In genomic region chr1:184953600-184954219, GRCh38 we compare ENCODE assay signal across 12 cellular contexts. TPM values are rescaled to one million over a fixed set of nuclear protein-coding genes. Genes with fewer than 3 reads are reported as not detected.
DNase-seq lines count a peak whose midpoint lies in the region; ATAC-seq and TF ChIP-seq lines count a peak whose summit lies in the region.
"Had no signal": no experiment of that assay in that cellular context is flagged by ENCODE, and none has a peak within 500 bp of the region (broad histone marks: within the 10 kb centered on the region; RNA-seq: fewer than 3 reads in every experiment).

No MANE protein-coding gene starts in this region.

- H3K9me3 ChIP-seq in SJSA1 (replicated peaks) (no peaks in the 10 kb centered on the region), smooth muscle cell (replicated peaks; ENCODE audit: low read depth) (no peaks in the 10 kb centered on the region)
- H3K9me3 ChIP-seq: A549, testis had no signal

- no peak for TF ChIP-seq CTCF in epithelial cell of proximal tubule (conservative IDR thresholded peaks at IDR 0.05; ENCODE audit: low read depth, low read length)
- TF ChIP-seq CTCF in smooth muscle cell (IDR thresholded peaks at IDR 0.05; ENCODE audit: borderline replicate concordance, insufficient read depth, poor library complexity, severe bottlenecking) = no peak

- no peaks in the 10 kb centered on the region for H3K27me3 ChIP-seq in SJSA1 (replicated peaks)
- H3K27me3 ChIP-seq in smooth muscle cell (ENCODE audit: low read depth) = no peaks in the 10 kb centered on the region
- H3K27me3 ChIP-seq: testis had no signal

- 24% methylated on average over 6 of the region's 6 CpGs for WGBS in smooth muscle cell (ENCODE audit: low lambda C conversion rate)

- intact Hi-C loops in activated CD4-positive, alpha-beta T cell treated with anti-CD3 and anti-CD28 coated beads, Interleukin-2, amount 10 ng/mL, durations not matched to agents 24 days and 14 days (cut with micrococcal nuclease) = loop anchor here (1.0 kb wide), 3 partner anchors 20 to 86 kb away; no protein-coding TSS in a partner anchor

- H3K27me3 Mint-ChIP-seq in activated CD4-positive, alpha-beta T cell treated with anti-CD3 and anti-CD28 coated beads, Interleukin-2, amount 10 ng/mL, durations not matched to agents 24 days and 14 days = no peaks in the 10 kb centered on the region

- no peaks in the 10 kb centered on the region for H3K9me3 Mint-ChIP-seq in activated CD4-positive, alpha-beta T cell treated with anti-CD3 and anti-CD28 coated beads, Interleukin-2, amount 10 ng/mL, durations not matched to agents 24 days and 14 days

- H3K4me3 ChIP-seq in SJSA1 = no peak overlapping the region
- H3K4me3 ChIP-seq in epithelial cell of proximal tubule (ENCODE audit: low read depth, low read length) = peak overlapping the region; percentile 5
- peak overlapping the region; percentile 2 for H3K4me3 ChIP-seq in smooth muscle cell
- H3K4me3 ChIP-seq: A549, testis had no signal

- peak overlapping the region; percentile 69 for H3K27ac Mint-ChIP-seq in activated CD4-positive, alpha-beta T cell treated with anti-CD3 and anti-CD28 coated beads, Interleukin-2, amount 10 ng/mL, durations not matched to agents 24 days and 14 days

- peaks cover 16% of the 10 kb centered on the region for H3K4me1 Mint-ChIP-seq in activated CD4-positive, alpha-beta T cell treated with anti-CD3 and anti-CD28 coated beads, Interleukin-2, amount 10 ng/mL, durations not matched to agents 24 days and 14 days

- no peak for ATAC-seq in GM19467 (IDR thresholded peaks at IDR 0.05; ENCODE audit: unreplicated experiment)

- H3K27ac ChIP-seq in SJSA1 (peak overlapping the region; percentile 35), smooth muscle cell (ENCODE audit: low read depth) (peak overlapping the region; percentile 94)
- H3K27ac ChIP-seq: A549 had no signal

- DNase-seq in activated CD4-positive, alpha-beta T cell treated with anti-CD3 and anti-CD28 coated beads, Interleukin-2, amount 10 ng/mL, durations not matched to agents 24 days and 14 days = no peak
- DNase-seq in activated CD4-positive, alpha-beta T cell treated with anti-CD3 and anti-CD28 coated beads for 4 hours = no peak
- DNase-seq in SJSA1 (ENCODE audit: low read depth in 1 of 2, low spot score in 2 of 2) = peak in 1 of 2 experiments; percentile 21
- DNase-seq in epithelial cell of proximal tubule (ENCODE audit: low read depth) = peak; percentile 92
- no peak for DNase-seq in smooth muscle cell (lab: John Stamatoyannopoulos, UW; ENCODE audit: unreplicated experiment)
- DNase-seq in NCI-H1436 (lab: John Stamatoyannopoulos, UW) = no peak
- DNase-seq in iPS-NIHi11 (ENCODE audit: low spot score) = no peak
- DNase-seq: activated CD8-positive, alpha-beta memory T cell treated with anti-CD3 and anti-CD28 coated beads, Interleukin-2, amount 50 U/mL, for 4 hours; NCI-H1930 had no signal

- H3K4me1 ChIP-seq in SJSA1 (replicated peaks) (peaks cover 23% of the 10 kb centered on the region), smooth muscle cell (ENCODE audit: low read depth) (peaks cover 11% of the 10 kb centered on the region)
- H3K4me1 ChIP-seq: A549 had no signal

- H3K36me3 ChIP-seq in SJSA1 = no peaks in the 10 kb centered on the region
- no peaks in the 10 kb centered on the region for H3K36me3 ChIP-seq in smooth muscle cell (ENCODE audit: low read depth)

- peak overlapping the region; percentile 69 for H3K4me2 ChIP-seq in smooth muscle cell
- H3K4me2 ChIP-seq: A549 had no signal

- no peaks in the 10 kb centered on the region for H3K79me2 ChIP-seq in smooth muscle cell (ENCODE audit: low read depth)

- peaks cover 12% of the 10 kb centered on the region for H3F3A ChIP-seq in smooth muscle cell (ENCODE audit: low read depth)

- peak overlapping the region; percentile 52 for H3K4me3 Mint-ChIP-seq in activated CD4-positive, alpha-beta T cell treated with anti-CD3 and anti-CD28 coated beads, Interleukin-2, amount 10 ng/mL, durations not matched to agents 24 days and 14 days

- H3K9ac ChIP-seq in smooth muscle cell (ENCODE audit: low read depth) = peak overlapping the region; percentile 77

- peak overlapping the region; percentile 10 for H2AFZ ChIP-seq in smooth muscle cell (ENCODE audit: low read depth)

- no peaks in the 10 kb centered on the region for H3K36me3 Mint-ChIP-seq in activated CD4-positive, alpha-beta T cell treated with anti-CD3 and anti-CD28 coated beads, Interleukin-2, amount 10 ng/mL, durations not matched to agents 24 days and 14 days (ENCODE audit: low read depth)

- no peaks in the 10 kb centered on the region for H4K20me1 ChIP-seq in smooth muscle cell (ENCODE audit: low read depth)

RNA-seq across cellular contexts. Expression of gene NIBAN1, which starts 20.6 kb away (rescaled TPM):
- 17.1 TPM in 2 replicates for total RNA-seq in activated CD4-positive, alpha-beta T cell treated with anti-CD3 and anti-CD28 coated beads, Interleukin-2, amount 10 ng/mL, durations not matched to agents 24 days and 14 days
- total RNA-seq in SJSA1 (2014; rRNA removed; shearing (Covaris generic)) = 45.1 and 51.8 TPM in 2 replicates
- total RNA-seq in epithelial cell of proximal tubule = 26.2 and 32.9 TPM in 2 replicates
- total RNA-seq in smooth muscle cell = 10.7 and 14.0 TPM in 2 replicates
- 7.3 and 8.5 TPM in 2 replicates for polyA plus RNA-seq in smooth muscle cell
